Comparison of ENCODE assay signal across 18 cellular contexts in the genomic region with DNA sequence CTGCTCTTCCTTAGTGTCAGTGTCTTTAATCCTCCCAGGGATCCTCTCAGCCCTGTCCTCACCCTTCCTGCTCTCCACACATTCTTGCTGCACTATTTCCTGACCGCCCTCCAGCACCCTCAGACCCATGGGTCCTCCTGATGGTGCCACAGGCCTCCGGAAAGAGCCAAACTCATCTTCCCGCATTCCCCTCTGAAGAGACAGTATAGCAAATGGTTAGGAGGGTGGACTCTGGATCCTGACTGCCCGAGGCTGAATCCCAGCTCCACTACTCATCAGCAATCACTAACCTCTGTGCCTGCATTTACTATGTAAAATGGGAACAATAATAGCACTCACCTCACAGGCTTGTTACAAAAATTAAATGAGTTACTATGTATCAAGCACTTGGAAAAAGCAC. TPM values are rescaled to one million over a fixed set of nuclear protein-coding genes. Genes with fewer than 3 reads are reported as not detected.
"Had no signal": no experiment of that assay in that cellular context is flagged by ENCODE, and none has a peak within 500 bp of the region (broad histone marks: within the 10 kb centered on the region; RNA-seq: fewer than 3 reads in every experiment).

No MANE protein-coding gene starts in this region.

- DNase-seq: activated CD4-positive, CD25-positive, alpha-beta regulatory T cell treated with anti-CD3 and anti-CD28 coated beads, Interleukin-2, amount 50 U/mL, for 72 hours; activated effector memory CD4-positive, alpha-beta T cell treated with Interleukin-2 at 50 U/mL for 16 hours; aorta; esophagus squamous epithelium; foreskin fibroblast; left colon; mammary epithelial cell; natural killer cell; occipital lobe; stimulated activated CD4-positive, alpha-beta T cell treated with anti-CD3 and anti-CD28 coated beads, Interleukin-2, amount 100 ng/mL, for 24 hours; stimulated activated naive CD4-positive, alpha-beta T cell treated with Interleukin-2 at 50 U/mL for 16 hours; SW 1271; T-helper 9 cell; upper lobe of right lung had no signal

- H3K27me3 ChIP-seq: esophagus squamous epithelium, suprapubic skin, upper lobe of right lung had no signal

- H3K36me3 ChIP-seq: prostate gland had no signal

- H3K9me3 Mint-ChIP-seq: natural killer cell had no signal

- H3K27ac ChIP-seq: prostate gland, suprapubic skin, upper lobe of right lung had no signal

- H3K9me3 ChIP-seq: esophagus squamous epithelium, prostate gland, suprapubic skin, upper lobe of right lung had no signal

- H3K4me1 ChIP-seq: prostate gland, upper lobe of right lung had no signal

- H3K4me3 ChIP-seq: esophagus squamous epithelium, prostate gland, suprapubic skin, upper lobe of right lung had no signal

- H3K36me3 Mint-ChIP-seq: natural killer cell had no signal

- H3K4me3 Mint-ChIP-seq: natural killer cell had no signal

- ATAC-seq: left colon, natural killer cell, sciatic nerve, upper lobe of right lung had no signal

RNA-seq across cellular contexts. Expression of gene WAS, which starts 19.1 kb away (rescaled TPM):
- total RNA-seq: bronchial epithelial cell had no signal

RNA-seq across cellular contexts. Expression of gene GLOD5, which starts 58.8 kb away (rescaled TPM):
- total RNA-seq: aorta, bronchial epithelial cell, esophagus squamous epithelium, mammary epithelial cell, natural killer cell, occipital lobe, sciatic nerve, suprapubic skin had no signal
